ENCODE assay signal across 18 cellular contexts in genomic region chr14:74848768-74849167, GRCh38. TPM values are rescaled to one million over a fixed set of nuclear protein-coding genes. Genes with fewer than 3 reads are reported as not detected.
A peak's percentile ranks its signal among the peaks of the same experiment; 100 is the strongest.
DNase-seq lines count a peak whose midpoint lies in the region; ATAC-seq, FAIRE-seq and TF ChIP-seq lines count a peak whose summit lies in the region.
"Had no signal": no experiment of that assay in that cellular context is flagged by ENCODE, and none has a peak within 500 bp of the region (broad histone marks: within the 10 kb centered on the region; RNA-seq: fewer than 3 reads in every experiment).

No MANE protein-coding gene starts in this region.

- H3K4me3 ChIP-seq in bronchial epithelial cell (ENCODE audit: low read depth, low read length) = no peak overlapping the region
- H3K4me3 ChIP-seq: K562, SJSA1 had no signal

- DNase-seq in SIG-M5 treated with dmso at 0.1 percent for 504 hours (lab: John Stamatoyannopoulos, UW; ENCODE audit: unreplicated experiment) = peak; percentile 31
- no peak for DNase-seq in SIG-M5 (lab: John Stamatoyannopoulos, UW)
- DNase-seq in MV-4-11 (lab: John Stamatoyannopoulos, UW) = peak; percentile 64
- DNase-seq in bronchial epithelial cell (ENCODE audit: low read depth) = peak; percentile 50
- no peak for DNase-seq in omental fat pad (ENCODE audit: low spot score)
- DNase-seq in NCI-H82 treated with DMSO at 0.1 percent for 48 hours (lab: John Stamatoyannopoulos, UW; ENCODE audit: unreplicated experiment) = no peak
- no peak for DNase-seq in NCI-H1436 (lab: John Stamatoyannopoulos, UW)
- no peak for DNase-seq in NCI-H526 treated with DMSO at 0.1 percent for 48 hours (lab: John Stamatoyannopoulos, UW)
- DNase-seq: 8988T, C1 segment of cervical spinal cord, NCI-H1417, NCI-H2081 treated with DMSO at 0.1 percent for 48 hours, NCI-H226, NCI-H69 had no signal

- peak; percentile 45 for ATAC-seq in omental fat pad (ENCODE audit: low FRiP score)

- FAIRE-seq in bronchial epithelial cell (lab: Jason Lieb, UNC) = no peak
- FAIRE-seq: K562, RCC 7860 had no signal

- H3K36me3 ChIP-seq in bronchial epithelial cell (ENCODE audit: control insufficient read depth, insufficient read depth, low read length) = no peaks in the 10 kb centered on the region

- TF ChIP-seq CTCF in bronchial epithelial cell (IDR thresholded peaks at IDR 0.05; ENCODE audit: insufficient read depth, low read length, severe bottlenecking) (no peak), omental fat pad (IDR thresholded peaks at IDR 0.05) (no peak)

- H3K27me3 ChIP-seq in bronchial epithelial cell (ENCODE audit: control insufficient read depth, insufficient read depth, low read length) = no peaks in the 10 kb centered on the region
- H3K27me3 ChIP-seq: SJSA1 had no signal

RNA-seq across cellular contexts. Expression of gene PROX2, which starts 27.2 kb away (rescaled TPM):
- total RNA-seq in bronchial epithelial cell = not detected in 2 replicates
- total RNA-seq in omental fat pad = not detected
- total RNA-seq: HT1080, K562, SJSA1 had no signal

RNA-seq across cellular contexts. Expression of gene DLST, which starts 32.9 kb away (rescaled TPM):
- total RNA-seq in bronchial epithelial cell (48.2 and 58.5 TPM in 2 replicates), omental fat pad (100 to 1,000 TPM; 102 to 144 (median 114) TPM)

Comparison
In these comparisons a context has a peak if more than half of its experiments do, and no peak if none do; other contexts are left out.
1. DNase-seq: peak in SIG-M5 treated with dmso at 0.1 percent for 504 hours (single experiment), MV-4-11 (single experiment) and bronchial epithelial cell (single experiment); none in SIG-M5 (single experiment), omental fat pad (single experiment), NCI-H82 treated with DMSO at 0.1 percent for 48 hours (single experiment), NCI-H1436 (single experiment) and NCI-H526 treated with DMSO at 0.1 percent for 48 hours (single experiment).